ENCODE assay signal across 8 cellular contexts in genomic region chr19:47047931-47048399, GRCh38. TPM values are rescaled to one million over a fixed set of nuclear protein-coding genes. Genes with fewer than 3 reads are reported as not detected.
DNase-seq lines count a peak whose midpoint lies in the region; ATAC-seq and TF ChIP-seq lines count a peak whose summit lies in the region.

No MANE protein-coding gene starts in this region.

- ATAC-seq in HG02840 (IDR thresholded peaks at IDR 0.05; ENCODE audit: low FRiP score, unreplicated experiment), result peak; percentile 36

- TF ChIP-seq CTCF in GM12875 (IDR thresholded peaks at IDR 0.05; ENCODE audit: borderline replicate concordance, insufficient read depth, low read depth, low read length), result no peak
- no peak for TF ChIP-seq CTCF in astrocyte of the spinal cord (IDR thresholded peaks at IDR 0.05; ENCODE audit: low read depth, low read length)
- TF ChIP-seq CTCF in retinal pigment epithelial cell (conservative IDR thresholded peaks at IDR 0.05; ENCODE audit: low read depth, low read length), result no peak

- DNase-seq in NCI-H1694 treated with DMSO at 0.1 percent for 48 hours (lab: John Stamatoyannopoulos, UW) (peak; percentile 94), T-helper 22 cell (ENCODE audit: low read depth) (peak; percentile 58), astrocyte of the spinal cord (ENCODE audit: low read depth, low spot score) (peak; percentile 90), hypothalamus (lab: John Stamatoyannopoulos, UW) (peak in 50 of 51 donors; percentile 20 to 93 (median 76)), retinal pigment epithelial cell (ENCODE audit: low read depth) (peak; percentile 69), mesenteric fat pad (ENCODE audit: low spot score) (no peak)

- peak overlapping the region; percentile 91 for H3K4me3 ChIP-seq in GM12875 (ENCODE audit: low read depth, low read length)
- peak overlapping the region; percentile 73 for H3K4me3 ChIP-seq in astrocyte of the spinal cord (ENCODE audit: low read depth, low read length)
- H3K4me3 ChIP-seq in retinal pigment epithelial cell (ENCODE audit: low read length), result peak overlapping the region; percentile 67

- in situ Hi-C loops in astrocyte of the spinal cord (cut with HindIII; ENCODE audit: low sequenced_read_pairs), result no loop called here

RNA-seq across cellular contexts. Expression of gene TMEM160, which starts 0.5 kb away (rescaled TPM):
- 23.7 TPM for total RNA-seq in mesenteric fat pad

RNA-seq across cellular contexts. Expression of gene NPAS1, which starts 28.3 kb away (rescaled TPM):
- total RNA-seq in mesenteric fat pad, result not detected
